In the genomic region with DNA sequence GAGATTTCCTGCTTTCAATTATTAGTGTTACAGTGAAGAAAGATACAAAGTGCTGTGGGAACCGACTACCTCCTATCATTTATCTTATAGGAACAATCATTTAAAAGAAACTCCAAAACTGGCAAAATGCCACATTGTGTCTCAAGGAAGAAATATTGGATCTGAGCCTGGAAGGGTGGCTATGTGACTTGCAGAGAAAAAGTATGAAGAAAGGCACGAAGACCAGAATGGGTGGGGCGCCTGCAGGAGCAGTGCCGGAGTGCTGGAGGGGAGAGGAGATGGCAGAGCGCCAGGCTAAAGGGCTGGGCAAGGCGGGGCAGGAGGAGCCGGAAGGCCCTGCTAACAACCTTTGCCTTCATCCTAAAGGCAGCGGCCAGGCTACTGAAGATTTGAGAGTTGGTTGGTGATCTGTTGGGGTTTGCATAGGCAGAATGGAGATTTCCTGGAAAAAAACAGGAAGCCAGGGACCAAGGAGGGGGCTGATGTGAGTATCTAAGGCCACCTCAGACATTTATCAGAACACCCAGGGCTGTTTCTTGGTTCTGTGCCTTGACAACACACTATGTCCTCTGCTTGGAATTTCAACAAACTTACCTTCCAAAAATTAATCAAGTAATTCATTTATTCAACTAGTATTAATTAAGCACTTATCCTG, we compare ENCODE assay signal across 1 cellular context.
TF ChIP-seq lines count a peak whose summit lies in the region.

No MANE protein-coding gene starts in this region.

TF ChIP-seq in GM23338, 12 proteins besides CTCF, POLR2A, EP300 and RAD21 (continued from another document):
- TF ChIP-seq EZH2phosphoT487 (IDR thresholded peaks at IDR 0.05; ENCODE audit: unreplicated experiment) = no peak
- TF ChIP-seq, protein P1, sequence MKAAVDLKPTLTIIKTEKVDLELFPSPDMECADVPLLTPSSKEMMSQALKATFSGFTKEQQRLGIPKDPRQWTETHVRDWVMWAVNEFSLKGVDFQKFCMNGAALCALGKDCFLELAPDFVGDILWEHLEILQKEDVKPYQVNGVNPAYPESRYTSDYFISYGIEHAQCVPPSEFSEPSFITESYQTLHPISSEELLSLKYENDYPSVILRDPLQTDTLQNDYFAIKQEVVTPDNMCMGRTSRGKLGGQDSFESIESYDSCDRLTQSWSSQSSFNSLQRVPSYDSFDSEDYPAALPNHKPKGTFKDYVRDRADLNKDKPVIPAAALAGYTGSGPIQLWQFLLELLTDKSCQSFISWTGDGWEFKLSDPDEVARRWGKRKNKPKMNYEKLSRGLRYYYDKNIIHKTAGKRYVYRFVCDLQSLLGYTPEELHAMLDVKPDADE (IDR thresholded peaks at IDR 0.05) = no peak
- no peak for TF ChIP-seq POLR2AphosphoS5 (IDR thresholded peaks at IDR 0.05; ENCODE audit: low read depth)
- no peak for TF ChIP-seq ZNF331 (CRISPR knock-in tag; IDR thresholded peaks at IDR 0.05; ENCODE audit: low read depth)
- TF ChIP-seq CREB1 (CRISPR knock-in tag; IDR thresholded peaks at IDR 0.05; ENCODE audit: low read depth) = no peak
- no peak for TF ChIP-seq ZNF114 (CRISPR knock-in tag; IDR thresholded peaks at IDR 0.05)
- TF ChIP-seq NANOG (IDR thresholded peaks at IDR 0.05; ENCODE audit: borderline replicate concordance) = no peak
- TF ChIP-seq, protein P2, sequence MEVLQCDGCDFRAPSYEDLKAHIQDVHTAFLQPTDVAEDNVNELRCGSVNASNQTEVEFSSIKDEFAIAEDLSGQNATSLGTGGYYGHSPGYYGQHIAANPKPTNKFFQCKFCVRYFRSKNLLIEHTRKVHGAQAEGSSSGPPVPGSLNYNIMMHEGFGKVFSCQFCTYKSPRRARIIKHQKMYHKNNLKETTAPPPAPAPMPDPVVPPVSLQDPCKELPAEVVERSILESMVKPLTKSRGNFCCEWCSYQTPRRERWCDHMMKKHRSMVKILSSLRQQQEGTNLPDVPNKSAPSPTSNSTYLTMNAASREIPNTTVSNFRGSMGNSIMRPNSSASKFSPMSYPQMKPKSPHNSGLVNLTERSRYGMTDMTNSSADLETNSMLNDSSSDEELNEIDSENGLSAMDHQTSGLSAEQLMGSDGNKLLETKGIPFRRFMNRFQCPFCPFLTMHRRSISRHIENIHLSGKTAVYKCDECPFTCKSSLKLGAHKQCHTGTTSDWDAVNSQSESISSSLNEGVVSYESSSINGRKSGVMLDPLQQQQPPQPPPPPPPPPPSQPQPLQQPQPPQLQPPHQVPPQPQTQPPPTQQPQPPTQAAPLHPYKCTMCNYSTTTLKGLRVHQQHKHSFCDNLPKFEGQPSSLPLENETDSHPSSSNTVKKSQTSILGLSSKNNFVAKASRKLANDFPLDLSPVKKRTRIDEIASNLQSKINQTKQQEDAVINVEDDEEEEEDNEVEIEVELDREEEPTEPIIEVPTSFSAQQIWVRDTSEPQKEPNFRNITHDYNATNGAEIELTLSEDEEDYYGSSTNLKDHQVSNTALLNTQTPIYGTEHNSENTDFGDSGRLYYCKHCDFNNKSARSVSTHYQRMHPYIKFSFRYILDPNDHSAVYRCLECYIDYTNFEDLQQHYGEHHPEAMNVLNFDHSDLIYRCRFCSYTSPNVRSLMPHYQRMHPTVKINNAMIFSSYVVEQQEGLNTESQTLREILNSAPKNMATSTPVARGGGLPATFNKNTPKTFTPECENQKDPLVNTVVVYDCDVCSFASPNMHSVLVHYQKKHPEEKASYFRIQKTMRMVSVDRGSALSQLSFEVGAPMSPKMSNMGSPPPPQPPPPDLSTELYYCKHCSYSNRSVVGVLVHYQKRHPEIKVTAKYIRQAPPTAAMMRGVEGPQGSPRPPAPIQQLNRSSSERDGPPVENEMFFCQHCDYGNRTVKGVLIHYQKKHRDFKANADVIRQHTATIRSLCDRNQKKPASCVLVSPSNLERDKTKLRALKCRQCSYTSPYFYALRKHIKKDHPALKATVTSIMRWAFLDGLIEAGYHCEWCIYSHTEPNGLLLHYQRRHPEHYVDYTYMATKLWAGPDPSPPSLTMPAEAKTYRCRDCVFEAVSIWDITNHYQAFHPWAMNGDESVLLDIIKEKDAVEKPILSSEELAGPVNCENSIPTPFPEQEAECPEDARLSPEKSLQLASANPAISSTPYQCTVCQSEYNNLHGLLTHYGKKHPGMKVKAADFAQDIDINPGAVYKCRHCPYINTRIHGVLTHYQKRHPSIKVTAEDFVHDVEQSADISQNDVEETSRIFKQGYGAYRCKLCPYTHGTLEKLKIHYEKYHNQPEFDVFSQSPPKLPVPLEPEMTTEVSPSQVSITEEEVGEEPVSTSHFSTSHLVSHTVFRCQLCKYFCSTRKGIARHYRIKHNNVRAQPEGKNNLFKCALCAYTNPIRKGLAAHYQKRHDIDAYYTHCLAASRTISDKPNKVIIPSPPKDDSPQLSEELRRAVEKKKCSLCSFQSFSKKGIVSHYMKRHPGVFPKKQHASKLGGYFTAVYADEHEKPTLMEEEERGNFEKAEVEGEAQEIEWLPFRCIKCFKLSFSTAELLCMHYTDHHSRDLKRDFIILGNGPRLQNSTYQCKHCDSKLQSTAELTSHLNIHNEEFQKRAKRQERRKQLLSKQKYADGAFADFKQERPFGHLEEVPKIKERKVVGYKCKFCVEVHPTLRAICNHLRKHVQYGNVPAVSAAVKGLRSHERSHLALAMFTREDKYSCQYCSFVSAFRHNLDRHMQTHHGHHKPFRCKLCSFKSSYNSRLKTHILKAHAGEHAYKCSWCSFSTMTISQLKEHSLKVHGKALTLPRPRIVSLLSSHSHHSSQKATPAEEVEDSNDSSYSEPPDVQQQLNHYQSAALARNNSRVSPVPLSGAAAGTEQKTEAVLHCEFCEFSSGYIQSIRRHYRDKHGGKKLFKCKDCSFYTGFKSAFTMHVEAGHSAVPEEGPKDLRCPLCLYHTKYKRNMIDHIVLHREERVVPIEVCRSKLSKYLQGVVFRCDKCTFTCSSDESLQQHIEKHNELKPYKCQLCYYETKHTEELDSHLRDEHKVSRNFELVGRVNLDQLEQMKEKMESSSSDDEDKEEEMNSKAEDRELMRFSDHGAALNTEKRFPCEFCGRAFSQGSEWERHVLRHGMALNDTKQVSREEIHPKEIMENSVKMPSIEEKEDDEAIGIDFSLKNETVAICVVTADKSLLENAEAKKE (CRISPR knock-in tag; IDR thresholded peaks at IDR 0.05) = no peak
TF ChIP-seq in GM23338: peak in this region for 0.
